Comparison of ENCODE assay signal across 8 cellular contexts in the genomic region with DNA sequence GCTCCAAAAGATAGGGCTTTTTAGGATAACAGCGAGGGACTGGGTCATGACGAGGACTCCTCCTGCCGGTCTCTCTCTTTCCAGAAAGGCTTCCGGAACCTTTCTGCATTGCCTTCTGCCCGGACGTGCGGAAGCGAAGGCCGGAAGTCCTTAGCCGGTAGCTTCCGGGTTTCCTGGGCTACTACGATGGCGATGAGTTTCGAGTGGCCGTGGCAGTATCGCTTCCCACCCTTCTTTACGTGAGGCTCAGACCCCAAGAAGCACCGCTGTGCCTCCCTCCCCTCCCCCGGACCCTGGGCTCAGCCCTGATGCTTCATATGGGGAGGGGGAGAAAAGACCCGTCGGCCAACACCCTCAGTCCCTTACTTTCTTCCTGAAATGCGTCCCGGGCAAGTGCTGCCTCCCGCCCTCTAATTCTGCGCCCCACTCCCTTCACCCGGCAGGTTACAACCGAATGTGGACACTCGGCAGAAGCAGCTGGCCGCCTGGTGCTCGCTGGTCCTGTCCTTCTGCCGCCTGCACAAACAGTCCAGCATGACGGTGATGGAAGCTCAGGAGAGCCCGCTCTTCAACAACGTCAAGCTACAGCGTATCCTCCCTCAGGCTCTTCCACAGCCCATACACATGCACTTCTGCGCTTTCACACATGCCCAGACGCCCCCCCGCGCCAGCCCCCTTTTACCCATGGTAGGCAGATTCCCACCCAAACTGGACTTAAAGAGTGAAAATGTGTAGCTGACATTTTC. TPM values are rescaled to one million over a fixed set of nuclear protein-coding genes. Genes with fewer than 3 reads are reported as not detected.
DNase-seq lines count a peak whose midpoint lies in the region; ATAC-seq and TF ChIP-seq lines count a peak whose summit lies in the region.

A gene (plus strand): TSS at position 160 of the 746 bp plus-strand sequence. CDS start 27 bp downstream, at position 187.

- peaks cover 8% of the 10 kb centered on the region for H3K4me1 Mint-ChIP-seq in activated T-helper 17 cell treated with anti-CD3 and anti-CD28 coated beads, Interleukin-2, amount 50 U/mL, for 72 hours
- peaks cover 25 to 26% of the 10 kb centered on the region in 2 donors for H3K4me1 Mint-ChIP-seq in natural killer cell treated with Interleukin-12 subunit alpha and Interleukin-12 subunit beta and Interleukin-15 and Interleukin-18, amount 100 ng/mL, for 72 hours (ENCODE audit: low read depth in 2 of 2)

- peaks cover 45% of the 10 kb centered on the region for H3K36me3 Mint-ChIP-seq in activated T-helper 17 cell treated with anti-CD3 and anti-CD28 coated beads, Interleukin-2, amount 50 U/mL, for 72 hours (ENCODE audit: low read depth)
- H3K36me3 Mint-ChIP-seq in natural killer cell treated with Interleukin-12 subunit alpha and Interleukin-12 subunit beta and Interleukin-15 and Interleukin-18, amount 100 ng/mL, for 72 hours, result peaks cover 9% of the 10 kb centered on the region

- no peaks in the 10 kb centered on the region for H3K27me3 ChIP-seq in RWPE2 (ENCODE audit: insufficient read depth, poor library complexity, severe bottlenecking)

- no peaks in the 10 kb centered on the region for H3K9me3 ChIP-seq in RWPE2 (ENCODE audit: severe bottlenecking)

- peak within 1 kb of the TSS; percentile 97 for H3K4me3 Mint-ChIP-seq in activated T-helper 17 cell treated with anti-CD3 and anti-CD28 coated beads, Interleukin-2, amount 50 U/mL, for 72 hours
- H3K4me3 Mint-ChIP-seq in natural killer cell treated with Interleukin-12 subunit alpha and Interleukin-12 subunit beta and Interleukin-15 and Interleukin-18, amount 100 ng/mL, for 72 hours, result peak within 1 kb of the TSS; percentile 100

- no peaks in the 10 kb centered on the region for H3K9me3 Mint-ChIP-seq in activated T-helper 17 cell treated with anti-CD3 and anti-CD28 coated beads, Interleukin-2, amount 50 U/mL, for 72 hours
- H3K9me3 Mint-ChIP-seq in natural killer cell treated with Interleukin-12 subunit alpha and Interleukin-12 subunit beta and Interleukin-15 and Interleukin-18, amount 100 ng/mL, for 72 hours, result no peaks in the 10 kb centered on the region

- H3K36me3 ChIP-seq in RWPE2 (ENCODE audit: low read depth), result peaks cover 42% of the 10 kb centered on the region

- DNase-seq in Ammon's horn (ENCODE audit: low spot score) (peak; percentile 87), LHCN-M2 (ENCODE audit: low read depth) (peak; percentile 79), RWPE2 (ENCODE audit: low spot score) (no peak), fibroblast of pulmonary artery (ENCODE audit: low read depth) (peak; percentile 88)
- peak; percentile 82 for DNase-seq in natural killer cell treated with Interleukin-12 subunit alpha and Interleukin-12 subunit beta and Interleukin-15 and Interleukin-18, amount 100 ng/mL, for 72 hours (ENCODE audit: low spot score)
- DNase-seq in stimulated activated naive CD4-positive, alpha-beta T cell treated with Interleukin-2 at 50 U/mL for 16 hours (lab: John Stamatoyannopoulos, UW), result peak; percentile 71

- peak within 1 kb of the TSS; percentile 96 for H3K27ac Mint-ChIP-seq in activated T-helper 17 cell treated with anti-CD3 and anti-CD28 coated beads, Interleukin-2, amount 50 U/mL, for 72 hours
- peak within 1 kb of the TSS; percentile 98 to 100 for H3K27ac Mint-ChIP-seq in natural killer cell treated with Interleukin-12 subunit alpha and Interleukin-12 subunit beta and Interleukin-15 and Interleukin-18, amount 100 ng/mL, for 72 hours

- TF ChIP-seq CTCF in RWPE2 (IDR thresholded peaks at IDR 0.05; ENCODE audit: poor library complexity, severe bottlenecking) (peak; percentile 15), fibroblast of pulmonary artery (IDR thresholded peaks at IDR 0.05; ENCODE audit: low read length, missing control alignments) (peak; percentile 15)

- H3K27ac ChIP-seq in RWPE2 (ENCODE audit: poor library complexity, severe bottlenecking), result peak within 1 kb of the TSS; percentile 87

- ATAC-seq in GM19455 (IDR thresholded peaks at IDR 0.05; ENCODE audit: unreplicated experiment), result peak; percentile 63
- peak; percentile 94 for ATAC-seq in RWPE2 (ENCODE audit: low read depth)
- ATAC-seq in activated T-helper 17 cell treated with anti-CD3 and anti-CD28 coated beads, Interleukin-2, amount 50 U/mL, for 72 hours (replicated peaks), result peak; percentile 99
- peak; percentile 91 to 96 for ATAC-seq in natural killer cell treated with Interleukin-12 subunit alpha and Interleukin-12 subunit beta and Interleukin-15 and Interleukin-18, amount 100 ng/mL, for 72 hours

- peak within 1 kb of the TSS; percentile 82 for H3K4me3 ChIP-seq in RWPE2 (ENCODE audit: severe bottlenecking)
- peak within 1 kb of the TSS; percentile 95 for H3K4me3 ChIP-seq in fibroblast of pulmonary artery (replicated peaks; ENCODE audit: low read depth, low read length)

- no peaks in the 10 kb centered on the region for H3K27me3 Mint-ChIP-seq in activated T-helper 17 cell treated with anti-CD3 and anti-CD28 coated beads, Interleukin-2, amount 50 U/mL, for 72 hours
- H3K27me3 Mint-ChIP-seq in natural killer cell treated with Interleukin-12 subunit alpha and Interleukin-12 subunit beta and Interleukin-15 and Interleukin-18, amount 100 ng/mL, for 72 hours, result peaks cover 3% of the 10 kb centered on the region in 2 donors

- peaks cover 9% of the 10 kb centered on the region for H3K4me1 ChIP-seq in RWPE2 (ENCODE audit: insufficient read depth, poor library complexity, severe bottlenecking)

RNA-seq across cellular contexts. Expression of the gene that starts here (rescaled TPM):
- 67.5 and 71.0 TPM in 2 replicates for total RNA-seq in LHCN-M2 (2014; rRNA removed)
- polyA plus RNA-seq in LHCN-M2 (2012), result 97.9 TPM
- 10 to 100 TPM; 39.3 to 47.5 TPM for total RNA-seq in activated T-helper 17 cell treated with anti-CD3 and anti-CD28 coated beads, Interleukin-2, amount 50 U/mL, for 72 hours
- total RNA-seq in natural killer cell treated with Interleukin-12 subunit alpha and Interleukin-12 subunit beta and Interleukin-15 and Interleukin-18, amount 100 ng/mL, for 72 hours, result 10 to 100 TPM; 57.5 to 61.7 TPM
